ENCODE assay signal across 20 cellular contexts in the genomic region with DNA sequence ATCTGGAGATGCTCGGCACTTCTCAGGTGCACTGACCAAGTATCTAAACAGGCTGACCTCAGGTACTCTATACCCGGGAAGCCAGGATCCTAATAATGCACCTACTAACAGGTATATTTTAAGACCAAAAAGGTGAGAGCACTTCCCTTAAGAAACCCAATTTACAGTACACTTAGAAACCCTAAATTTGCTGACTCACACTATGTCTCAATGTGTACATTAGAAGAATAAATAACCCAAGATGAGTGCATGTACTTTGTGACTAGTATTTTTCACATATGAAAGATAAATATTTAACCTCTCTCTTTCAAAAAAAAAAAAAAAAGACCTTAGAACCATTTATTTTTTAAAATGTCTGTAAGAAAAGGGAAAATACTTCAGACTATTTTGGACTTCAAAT.
A peak's percentile ranks its signal among the peaks of the same experiment; 100 is the strongest.
DNase-seq lines count a peak whose midpoint lies in the region; ATAC-seq and TF ChIP-seq lines count a peak whose summit lies in the region.
"Had no signal": no experiment of that assay in that cellular context is flagged by ENCODE, and none has a peak within 500 bp of the region (broad histone marks: within the 10 kb centered on the region; RNA-seq: fewer than 3 reads in every experiment).

No MANE protein-coding gene starts in this region.

- H3K27ac ChIP-seq in epithelial cell of prostate, result no peak overlapping the region
- no peak overlapping the region for H3K27ac ChIP-seq in smooth muscle cell (ENCODE audit: low read depth)
- H3K27ac ChIP-seq: body of pancreas, GM23248, right atrium auricular region, SK-N-MC, thyroid gland had no signal

- no peak overlapping the region for H3K4me3 ChIP-seq in smooth muscle cell
- H3K4me3 ChIP-seq: body of pancreas, GM23248, right atrium auricular region, SK-N-MC, thyroid gland had no signal

- H4K20me1 ChIP-seq in smooth muscle cell (ENCODE audit: low read depth), result peaks cover 85% of the 10 kb centered on the region

- no peak overlapping the region for H3K4me2 ChIP-seq in smooth muscle cell

- H3K79me2 ChIP-seq in smooth muscle cell (ENCODE audit: low read depth), result peaks cover 43% of the 10 kb centered on the region

- no peak for DNase-seq in stimulated activated naive CD8-positive, alpha-beta T cell treated with anti-CD3 and anti-CD28 coated beads, Interleukin-15, Interleukin-2, amounts not matched to agents 100 U/mL and 50 U/mL, for 24 hours
- DNase-seq in MV-4-11 (lab: John Stamatoyannopoulos, UW) (peak; percentile 16), epithelial cell of prostate (ENCODE audit: low read depth, low spot score) (peak; percentile 10), smooth muscle cell (lab: John Stamatoyannopoulos, UW; ENCODE audit: unreplicated experiment) (no peak), sciatic nerve (ENCODE audit: low spot score) (no peak)
- DNase-seq: activated CD8-positive, alpha-beta memory T cell treated with anti-CD3 and anti-CD28 coated beads, Interleukin-2, amount 10 ng/mL, durations not matched to agents 7 days and 5 days; activated naive CD4-positive, alpha-beta T cell; AML-193; body of pancreas; Calu3; GM23248; NCI-H1436; NCI-H82; T-helper 9 cell; thyroid gland had no signal

- ATAC-seq in stimulated activated naive CD8-positive, alpha-beta T cell treated with anti-CD3 and anti-CD28 coated beads, Interleukin-15, Interleukin-2, amounts not matched to agents 100 U/mL and 50 U/mL, for 24 hours, result no peak
- ATAC-seq in sciatic nerve (no peak), GM18505 (IDR thresholded peaks at IDR 0.05; ENCODE audit: unreplicated experiment) (no peak)
- ATAC-seq: activated CD8-positive, alpha-beta memory T cell treated with anti-CD3 and anti-CD28 coated beads, Interleukin-2, amount 10 ng/mL, durations not matched to agents 7 days and 5 days; body of pancreas had no signal

- no peak overlapping the region for H3K9ac ChIP-seq in smooth muscle cell (ENCODE audit: low read depth)
- H3K9ac ChIP-seq: GM23248 had no signal

- H3K36me3 ChIP-seq in smooth muscle cell (ENCODE audit: low read depth), result no peaks in the 10 kb centered on the region

- no peaks in the 10 kb centered on the region for H3K27me3 ChIP-seq in smooth muscle cell (ENCODE audit: low read depth)
- H3K27me3 ChIP-seq: body of pancreas, right atrium auricular region, thyroid gland had no signal

- H3F3A ChIP-seq in smooth muscle cell (ENCODE audit: low read depth), result no peaks in the 10 kb centered on the region

- H2AFZ ChIP-seq in smooth muscle cell (ENCODE audit: low read depth), result no peak overlapping the region
- H2AFZ ChIP-seq: GM23248 had no signal

- intact Hi-C loops in sciatic nerve (cut with DNase I), result no loop called here

- peak overlapping the region; percentile 94 for H3K27ac Mint-ChIP-seq in stimulated activated naive CD8-positive, alpha-beta T cell treated with anti-CD3 and anti-CD28 coated beads, Interleukin-15, Interleukin-2, amounts not matched to agents 100 ng/mL and 50 ng/mL, for 24 hours
- H3K27ac Mint-ChIP-seq: activated CD8-positive, alpha-beta memory T cell treated with anti-CD3 and anti-CD28 coated beads, Interleukin-2, amount 10 ng/mL, durations not matched to agents 7 days and 5 days; stimulated activated effector memory CD8-positive, alpha-beta T cell treated with anti-CD3 and anti-CD28 coated beads, Interleukin-12 subunit alpha, Interleukin-12 subunit beta, amount 100 ng/mL, for 72 hours had no signal

- no peak for TF ChIP-seq POLR2A in GM18505 (IDR thresholded peaks at IDR 0.05; ENCODE audit: borderline replicate concordance, extremely low read depth, insufficient read depth, insufficient read length)

- peaks cover 27% of the 10 kb centered on the region for H3K36me3 Mint-ChIP-seq in stimulated activated naive CD8-positive, alpha-beta T cell treated with anti-CD3 and anti-CD28 coated beads, Interleukin-15, Interleukin-2, amounts not matched to agents 100 ng/mL and 50 ng/mL, for 24 hours (ENCODE audit: low read depth)

- H3K9me3 Mint-ChIP-seq in stimulated activated naive CD8-positive, alpha-beta T cell treated with anti-CD3 and anti-CD28 coated beads, Interleukin-15, Interleukin-2, amounts not matched to agents 100 ng/mL and 50 ng/mL, for 24 hours, result peaks cover 7% of the 10 kb centered on the region

- H3K4me1 ChIP-seq in smooth muscle cell (ENCODE audit: low read depth), result no peaks in the 10 kb centered on the region
- H3K4me1 ChIP-seq: right atrium auricular region, thyroid gland had no signal

- H3K9me3 ChIP-seq in smooth muscle cell (replicated peaks; ENCODE audit: low read depth), result no peaks in the 10 kb centered on the region
- H3K9me3 ChIP-seq: body of pancreas, right atrium auricular region, thyroid gland had no signal

- TF ChIP-seq CTCF in smooth muscle cell (IDR thresholded peaks at IDR 0.05; ENCODE audit: borderline replicate concordance, insufficient read depth, poor library complexity, severe bottlenecking), result no peak

- WGBS in smooth muscle cell (ENCODE audit: low lambda C conversion rate), result 96% methylated on average over 2 of the region's 2 CpGs

- peaks cover 61% of the 10 kb centered on the region for H3K4me1 Mint-ChIP-seq in stimulated activated naive CD8-positive, alpha-beta T cell treated with anti-CD3 and anti-CD28 coated beads, Interleukin-15, Interleukin-2, amounts not matched to agents 100 ng/mL and 50 ng/mL, for 24 hours (ENCODE audit: low read depth)

- H3K4me3 Mint-ChIP-seq in stimulated activated naive CD8-positive, alpha-beta T cell treated with anti-CD3 and anti-CD28 coated beads, Interleukin-15, Interleukin-2, amounts not matched to agents 100 ng/mL and 50 ng/mL, for 24 hours, result peak overlapping the region; percentile 32
- H3K4me3 Mint-ChIP-seq: activated CD8-positive, alpha-beta memory T cell treated with anti-CD3 and anti-CD28 coated beads, Interleukin-2, amount 10 ng/mL, durations not matched to agents 7 days and 5 days; stimulated activated effector memory CD8-positive, alpha-beta T cell treated with anti-CD3 and anti-CD28 coated beads, Interleukin-12 subunit alpha, Interleukin-12 subunit beta, amount 100 ng/mL, for 72 hours had no signal

- no peaks in the 10 kb centered on the region for H3K27me3 Mint-ChIP-seq in stimulated activated naive CD8-positive, alpha-beta T cell treated with anti-CD3 and anti-CD28 coated beads, Interleukin-15, Interleukin-2, amounts not matched to agents 100 ng/mL and 50 ng/mL, for 24 hours

Comparison
In these comparisons a context has a peak if more than half of its experiments do, and no peak if none do; other contexts are left out.
1. DNase-seq: peak in MV-4-11 (single experiment) and epithelial cell of prostate (single experiment); none in stimulated activated naive CD8-positive, alpha-beta T cell treated with anti-CD3 and anti-CD28 coated beads, Interleukin-15, Interleukin-2, amounts not matched to agents 100 U/mL and 50 U/mL, for 24 hours (single experiment), smooth muscle cell (single experiment) and sciatic nerve (single experiment).